8 cellular contexts compared by ENCODE assay signal in the genomic region with DNA sequence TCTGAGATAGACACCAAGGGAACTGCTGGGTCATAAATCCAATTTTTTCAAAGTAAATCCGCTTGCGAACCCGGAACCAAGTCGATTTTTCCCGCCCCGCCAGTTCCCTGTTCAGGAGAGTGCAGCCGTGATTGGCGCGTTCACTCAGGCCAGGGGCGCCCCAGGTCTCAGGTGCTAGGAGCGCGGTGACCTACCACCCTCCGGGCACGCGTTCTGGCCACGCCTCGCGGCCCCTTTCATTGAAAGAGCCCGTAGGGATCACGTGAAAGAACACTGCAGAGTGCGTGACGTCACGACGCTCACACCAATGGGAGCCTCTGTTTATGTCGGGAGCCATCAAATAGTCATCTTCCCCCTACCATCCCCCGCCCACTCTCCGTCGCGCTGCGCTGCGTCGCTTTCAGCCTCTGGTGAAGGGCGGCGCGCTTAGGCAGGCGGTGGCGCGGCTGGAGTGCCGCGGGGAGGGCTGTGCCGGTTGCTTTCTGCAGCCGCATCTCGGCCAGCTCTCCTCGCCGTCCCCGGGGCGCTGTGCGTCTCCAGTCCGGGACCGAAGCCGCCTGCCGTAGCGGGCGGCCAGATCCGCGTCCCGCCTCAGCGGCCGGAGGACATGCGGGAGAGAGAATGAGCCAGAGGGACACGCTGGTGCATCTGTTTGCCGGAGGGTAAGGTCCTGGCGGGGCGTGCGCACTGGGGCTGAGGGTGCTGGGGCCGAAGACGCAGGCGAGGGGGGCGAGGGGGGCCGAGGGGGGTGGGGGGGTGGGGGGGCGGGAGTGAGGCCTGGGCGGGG. TPM values are rescaled to one million over a fixed set of nuclear protein-coding genes. Genes with fewer than 3 reads are reported as not detected.
DNase-seq lines count a peak whose midpoint lies in the region; ATAC-seq and TF ChIP-seq lines count a peak whose summit lies in the region.

A gene with protein sequence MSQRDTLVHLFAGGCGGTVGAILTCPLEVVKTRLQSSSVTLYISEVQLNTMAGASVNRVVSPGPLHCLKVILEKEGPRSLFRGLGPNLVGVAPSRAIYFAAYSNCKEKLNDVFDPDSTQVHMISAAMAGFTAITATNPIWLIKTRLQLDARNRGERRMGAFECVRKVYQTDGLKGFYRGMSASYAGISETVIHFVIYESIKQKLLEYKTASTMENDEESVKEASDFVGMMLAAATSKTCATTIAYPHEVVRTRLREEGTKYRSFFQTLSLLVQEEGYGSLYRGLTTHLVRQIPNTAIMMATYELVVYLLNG (plus strand): TSS at position 403 of the 787 bp plus-strand sequence. CDS start 219 bp downstream, at position 622.

- H3K4me3 ChIP-seq in LNCaP clone FGC (ENCODE audit: low read depth, low read length) (peak within 1 kb of the TSS; percentile 90), fibroblast of mammary gland (ENCODE audit: control insufficient read depth, low read depth, low read length) (peak within 1 kb of the TSS; percentile 75)

- 0 out of 2 replicates have a peak, but pooled peaks have one; percentile 14 for TF ChIP-seq CTCF in LNCaP clone FGC (IDR thresholded peaks at IDR 0.05; ENCODE audit: control insufficient read depth, extremely low read depth, insufficient read depth)
- TF ChIP-seq CTCF in RWPE1 (conservative IDR thresholded peaks at IDR 0.05; ENCODE audit: low read depth) = no peak
- no peak for TF ChIP-seq CTCF in fibroblast of mammary gland (conservative IDR thresholded peaks at IDR 0.05; ENCODE audit: control insufficient read depth, insufficient read depth, low read depth, low read length)

- POLR2A ChIA-PET in RWPE1 (lab: Yijun Ruan, JAX; ENCODE audit: low non-redundant PET) = no interaction called here
- POLR2A ChIA-PET in naive thymus-derived CD8-positive, alpha-beta T cell (lab: Charles Lee) = interaction anchor here (0.6 to 1.6 kb wide), 3 partner anchors 11 to 325 kb away, joined by 3 to 9 read pairs (median 3); a partner anchor contains a TSS

- ATAC-seq in activated T-helper 17 cell treated with anti-CD3 and anti-CD28 coated beads, Interleukin-2, amount 50 U/mL, for 72 hours (replicated peaks) = peak; percentile 97
- ATAC-seq in naive thymus-derived CD8-positive, alpha-beta T cell = peak; percentile 95 to 97

- H3K4me3 Mint-ChIP-seq in activated T-helper 17 cell treated with anti-CD3 and anti-CD28 coated beads, Interleukin-2, amount 50 U/mL, for 72 hours = peak within 1 kb of the TSS; percentile 96
- peak within 1 kb of the TSS; percentile 89 to 98 (median 96) for H3K4me3 Mint-ChIP-seq in naive thymus-derived CD8-positive, alpha-beta T cell

- no peaks in the 10 kb centered on the region for H3K27me3 Mint-ChIP-seq in activated T-helper 17 cell treated with anti-CD3 and anti-CD28 coated beads, Interleukin-2, amount 50 U/mL, for 72 hours
- peaks cover 0 to 1% (median 0%) of the 10 kb centered on the region in 5 donors for H3K27me3 Mint-ChIP-seq in naive thymus-derived CD8-positive, alpha-beta T cell

- peaks cover 24% of the 10 kb centered on the region for H3K36me3 Mint-ChIP-seq in activated T-helper 17 cell treated with anti-CD3 and anti-CD28 coated beads, Interleukin-2, amount 50 U/mL, for 72 hours (ENCODE audit: low read depth)
- peaks cover 0 to 4% (median 1%) of the 10 kb centered on the region in 3 donors for H3K36me3 Mint-ChIP-seq in naive thymus-derived CD8-positive, alpha-beta T cell

- CTCF ChIA-PET in RWPE1 (lab: Yijun Ruan, JAX) = interaction anchor here (1.0 kb wide), 1 partner anchor 9 kb away, joined by 4 read pairs; no protein-coding TSS in a partner anchor

- peaks cover 4% of the 10 kb centered on the region for H3K9me3 Mint-ChIP-seq in activated T-helper 17 cell treated with anti-CD3 and anti-CD28 coated beads, Interleukin-2, amount 50 U/mL, for 72 hours
- H3K9me3 Mint-ChIP-seq in naive thymus-derived CD8-positive, alpha-beta T cell = no peaks in the 10 kb centered on the region

- peak within 1 kb of the TSS; percentile 94 for H3K27ac ChIP-seq in RWPE1

- peak; percentile 99 for DNase-seq in Daoy (ENCODE audit: low read depth)
- DNase-seq in GOT3 (lab: John Stamatoyannopoulos, UW) = peak; percentile 94
- peak; percentile 99 for DNase-seq in LNCaP clone FGC (ENCODE audit: low read depth)
- peak; percentile 95 for DNase-seq in RWPE1 (ENCODE audit: low spot score)
- peak; percentile 98 for DNase-seq in fibroblast of mammary gland (ENCODE audit: low read depth)
- DNase-seq in naive thymus-derived CD8-positive, alpha-beta T cell = peak; percentile 83 to 98 (median 95)
- peak; percentile 89 to 96 (median 92) for DNase-seq in stimulated activated naive CD4-positive, alpha-beta T cell (lab: John Stamatoyannopoulos, UW)

- peak within 1 kb of the TSS; percentile 94 for H3K27ac Mint-ChIP-seq in activated T-helper 17 cell treated with anti-CD3 and anti-CD28 coated beads, Interleukin-2, amount 50 U/mL, for 72 hours
- H3K27ac Mint-ChIP-seq in naive thymus-derived CD8-positive, alpha-beta T cell = peak within 1 kb of the TSS; percentile 93 to 100 (median 99)

- peaks cover 22% of the 10 kb centered on the region for H3K4me1 Mint-ChIP-seq in activated T-helper 17 cell treated with anti-CD3 and anti-CD28 coated beads, Interleukin-2, amount 50 U/mL, for 72 hours
- H3K4me1 Mint-ChIP-seq in naive thymus-derived CD8-positive, alpha-beta T cell = peaks cover 26 to 52% (median 40%) of the 10 kb centered on the region in 4 donors

RNA-seq across cellular contexts. Expression of the gene that starts here (rescaled TPM):
- 36.0 and 54.2 TPM in 2 replicates for total RNA-seq in Daoy (2014; rRNA removed; shearing (Covaris generic))
- 10 to 100 TPM; 46.1 to 83.9 TPM for total RNA-seq in activated T-helper 17 cell treated with anti-CD3 and anti-CD28 coated beads, Interleukin-2, amount 50 U/mL, for 72 hours
- total RNA-seq in naive thymus-derived CD8-positive, alpha-beta T cell = 10 to 100 TPM; 62.7 to 73.6 TPM
- polyA plus RNA-seq in naive thymus-derived CD8-positive, alpha-beta T cell = 10 to 100 TPM; 41.1 to 49.7 (median 44.6) TPM

Comparison
In these comparisons a context has a peak if more than half of its experiments do, and no peak if none do; other contexts are left out.
1. Peak in every context shown above with its lines: DNase-seq, ATAC-seq, H3K4me3 ChIP-seq and H3K27ac ChIP-seq.